In the genomic region with DNA sequence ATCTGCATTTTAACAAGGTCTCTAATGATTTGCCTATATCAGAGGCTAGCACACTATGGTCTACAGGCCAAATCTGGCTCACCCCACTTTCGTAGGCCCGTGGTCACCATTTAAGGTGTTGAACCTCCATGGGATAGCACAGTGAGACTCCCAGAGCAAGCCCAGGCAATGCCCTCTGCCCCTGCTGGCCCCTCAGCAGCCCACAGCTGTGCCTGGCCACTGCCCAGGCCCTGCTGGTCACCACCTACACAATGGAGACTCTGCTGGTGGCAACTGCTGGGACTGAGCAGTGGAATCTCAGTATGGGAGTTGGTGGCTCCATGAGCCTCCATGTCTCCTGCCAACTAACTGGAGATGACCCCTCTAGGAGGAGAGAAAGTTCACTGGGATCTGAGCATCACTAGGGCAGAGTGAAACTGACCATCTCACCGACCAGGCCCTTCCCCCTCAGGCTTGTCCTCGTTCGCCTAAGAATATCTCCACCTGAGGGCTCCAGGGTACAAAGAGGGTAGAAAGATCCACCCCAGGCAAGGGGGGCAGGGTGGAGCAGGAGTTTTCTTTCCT, we compare ENCODE assay signal across 17 cellular contexts. TPM values are rescaled to one million over a fixed set of nuclear protein-coding genes. Genes with fewer than 3 reads are reported as not detected.
DNase-seq lines count a peak whose midpoint lies in the region; ATAC-seq, FAIRE-seq and TF ChIP-seq lines count a peak whose summit lies in the region.
"Had no signal": no experiment of that assay in that cellular context is flagged by ENCODE, and none has a peak within 500 bp of the region (broad histone marks: within the 10 kb centered on the region; RNA-seq: fewer than 3 reads in every experiment).

No MANE protein-coding gene starts in this region.

- H3K27me3 ChIP-seq in H9 (ENCODE audit: insufficient read depth, low read length) = no peaks in the 10 kb centered on the region
- no peaks in the 10 kb centered on the region for H3K27me3 ChIP-seq in H1 (replicated peaks in 1 of 4; ENCODE audit: control insufficient read depth in 3 of 4, extremely low read depth in 1 of 4, insufficient read depth in 3 of 4, low read length in 3 of 4)
- H3K27me3 ChIP-seq in neural progenitor cell = no peaks in the 10 kb centered on the region
- H3K27me3 ChIP-seq in testis = no peaks in the 10 kb centered on the region
- no peaks in the 10 kb centered on the region for H3K27me3 ChIP-seq in ascending aorta
- no peaks in the 10 kb centered on the region for H3K27me3 ChIP-seq in thyroid gland

- peak overlapping the region in 2 of 3 experiments; percentile 9 to 95; a peak in 1 of 7 replicates for H3K27ac Mint-ChIP-seq in H9
- H3K27ac Mint-ChIP-seq in neural progenitor cell = no peak overlapping the region
- H3K27ac Mint-ChIP-seq: CD8-positive, alpha-beta memory T cell had no signal

- no peak overlapping the region for H4K91ac ChIP-seq in H9 (ENCODE audit: insufficient read length, low read depth, low read length)
- H4K91ac ChIP-seq in H1 (replicated peaks; ENCODE audit: insufficient read length, low read length) = peak overlapping the region; percentile 72

- H3K9me3 ChIP-seq in H9 (ENCODE audit: control insufficient read depth, low read depth, low read length) (no peaks in the 10 kb centered on the region), H1 (ENCODE audit: insufficient read depth in 2 of 2, low read depth in 1 of 2, low read length in 1 of 2) (no peaks in the 10 kb centered on the region), neural progenitor cell (ENCODE audit: low read depth) (no peaks in the 10 kb centered on the region), testis (no peaks in the 10 kb centered on the region), ascending aorta (no peaks in the 10 kb centered on the region), thyroid gland (no peaks in the 10 kb centered on the region)
- H3K9me3 ChIP-seq: A549, Caco-2 had no signal

- POLR2A ChIA-PET in H1 (lab: Charles Lee; ENCODE audit: partially characterized antibody) = interaction anchor here (1.9 kb wide), 1 partner anchor 14 kb away, joined by 15 read pairs; a partner anchor contains a TSS

- H3K27ac ChIP-seq in H9 (ENCODE audit: insufficient read length, low read depth, low read length) (no peak overlapping the region), H1 (ENCODE audit: low read depth, low read length) (peak overlapping the region; percentile 19; the same call in 1 of the 2 replicates), neural progenitor cell (no peak overlapping the region), testis (no peak overlapping the region), ascending aorta (no peak overlapping the region), thyroid gland (no peak overlapping the region)
- H3K27ac ChIP-seq: A549 had no signal

- no peak overlapping the region for H3K4me3 Mint-ChIP-seq in H9
- no peak overlapping the region for H3K4me3 Mint-ChIP-seq in neural progenitor cell
- H3K4me3 Mint-ChIP-seq: CD8-positive, alpha-beta memory T cell had no signal

- H3K9me3 Mint-ChIP-seq in H9 (no peaks in the 10 kb centered on the region; a peak in 1 of 5 replicates), neural progenitor cell (no peaks in the 10 kb centered on the region)
- H3K9me3 Mint-ChIP-seq: CD8-positive, alpha-beta memory T cell had no signal

- H2BK5ac ChIP-seq in H9 (ENCODE audit: insufficient read length, low read length) = no peak overlapping the region
- H2BK5ac ChIP-seq in H1 (ENCODE audit: low read depth, low read length) = peak overlapping the region; percentile 57; the same call in 1 of the 2 replicates

- H3K36me3 ChIP-seq in H1 (ENCODE audit: control insufficient read depth in 2 of 4, insufficient read depth in 4 of 4, low read length in 3 of 4) = no peaks in the 10 kb centered on the region
- no peaks in the 10 kb centered on the region for H3K36me3 ChIP-seq in neural progenitor cell
- H3K36me3 ChIP-seq in testis (ENCODE audit: low read depth, missing control alignments) = no peaks in the 10 kb centered on the region
- no peaks in the 10 kb centered on the region for H3K36me3 ChIP-seq in ascending aorta
- no peaks in the 10 kb centered on the region for H3K36me3 ChIP-seq in thyroid gland

- peaks cover 18% of the 10 kb centered on the region for H3K27me3 Mint-ChIP-seq in H9 (ENCODE audit: low read depth)
- H3K27me3 Mint-ChIP-seq in neural progenitor cell (ENCODE audit: insufficient read depth, low read depth) = no peaks in the 10 kb centered on the region

- FAIRE-seq in H1 (lab: Jason Lieb, UNC) = no peak
- FAIRE-seq: A549, GM19239 had no signal

- H2AFZ ChIP-seq in H9 (ENCODE audit: low read length) = no peak overlapping the region
- H2AFZ ChIP-seq in H1 (ENCODE audit: low read length) = no peak overlapping the region
- H2AFZ ChIP-seq in neural progenitor cell (replicated peaks) = peak overlapping the region; percentile 26

- CTCF ChIA-PET in H1 (lab: Charles Lee; ENCODE audit: partially characterized antibody) = interaction anchor here (1.1 to 5.3 kb wide), 3 partner anchors 14 to 330 kb away, joined by 3 to 41 read pairs (median 3); a partner anchor contains a TSS

- no peaks in the 10 kb centered on the region for H4K20me1 ChIP-seq in H9 (ENCODE audit: control insufficient read depth, insufficient read depth, insufficient read length)
- H4K20me1 ChIP-seq in H1 (replicated peaks in 1 of 2; ENCODE audit: control insufficient read depth in 1 of 2, insufficient read depth in 2 of 2, low read length in 2 of 2) = no peaks in the 10 kb centered on the region
- no peaks in the 10 kb centered on the region for H4K20me1 ChIP-seq in neural progenitor cell (ENCODE audit: low read depth)

- H3K18ac ChIP-seq in H9 (ENCODE audit: insufficient read length, low read depth, low read length) (no peak overlapping the region), H1 (ENCODE audit: extremely low read depth, low read length) (peak overlapping the region; percentile 90; the same call in 1 of the 2 replicates)

- intact Hi-C loops in testis (cut with DNase I; ENCODE audit: low total_unique reads) = no loop called here
- intact Hi-C loops in ascending aorta (cut with DNase I) = no loop called here
- intact Hi-C loops in thyroid gland (cut with DNase I) = no loop called here

- H2BK20ac ChIP-seq in H9 (ENCODE audit: low read depth, low read length, poor library complexity, severe bottlenecking) (no peak overlapping the region), H1 (ENCODE audit: low read length) (peak overlapping the region; percentile 83; the same call in 1 of the 2 replicates)

- H4K5ac ChIP-seq in H9 (ENCODE audit: insufficient read length, low read depth, low read length) (no peak overlapping the region), H1 (ENCODE audit: insufficient read length, low read depth, low read length) (peak overlapping the region; percentile 77)

- no peak overlapping the region for H2BK15ac ChIP-seq in H9 (ENCODE audit: low read depth, low read length)
- H2BK15ac ChIP-seq in H1 (ENCODE audit: low read length) = 0 out of 2 replicates have a peak overlapping the region, but pooled peaks have one; percentile 53

- no peak overlapping the region for H3K56ac ChIP-seq in H9 (ENCODE audit: insufficient read length, low read depth, low read length)
- H3K56ac ChIP-seq in H1 (replicated peaks; ENCODE audit: insufficient read length, low read depth, low read length) = no peak overlapping the region

- H3K79me1 ChIP-seq in H9 (ENCODE audit: insufficient read depth, low read depth, low read length, poor library complexity, severe bottlenecking) = no peaks in the 10 kb centered on the region
- H3K79me1 ChIP-seq in H1 (ENCODE audit: low read depth, low read length) = no peaks in the 10 kb centered on the region

- no peak overlapping the region for H3T11ph ChIP-seq in H9 (ENCODE audit: low read length)

- H2BK120ac ChIP-seq in H9 (ENCODE audit: low read depth, low read length, poor library complexity, severe bottlenecking) = no peak overlapping the region
- H2BK120ac ChIP-seq in H1 (replicated peaks; ENCODE audit: low read depth, low read length) = peak overlapping the region; percentile 1

- TF ChIP-seq EP300 in H1 (IDR thresholded peaks at IDR 0.05; ENCODE audit: borderline replicate concordance in 1 of 2, low read depth in 2 of 2, low read length in 2 of 2) = no peak

- no peak overlapping the region for H2BK12ac ChIP-seq in H9 (ENCODE audit: insufficient read length, low read depth, low read length)
- peak overlapping the region; percentile 64; the same call in 1 of the 2 replicates for H2BK12ac ChIP-seq in H1 (ENCODE audit: low read depth, low read length)

- H3K79me2 ChIP-seq in H9 (ENCODE audit: insufficient read depth, low read length) = no peaks in the 10 kb centered on the region
- no peaks in the 10 kb centered on the region for H3K79me2 ChIP-seq in H1 (ENCODE audit: control insufficient read depth in 1 of 2, insufficient read depth in 2 of 2, low read length in 2 of 2)
- H3K79me2 ChIP-seq in neural progenitor cell (ENCODE audit: low read depth) = no peaks in the 10 kb centered on the region

- no peak for ATAC-seq in GM21390 (IDR thresholded peaks at IDR 0.05; ENCODE audit: unreplicated experiment)
- ATAC-seq: A549 had no signal

- H3K4me1 Mint-ChIP-seq in H9 (peaks cover 18 to 19% of the 10 kb centered on the region in 2 experiments), neural progenitor cell (peaks cover 9% of the 10 kb centered on the region)
- H3K4me1 Mint-ChIP-seq: CD8-positive, alpha-beta memory T cell had no signal

- H3K14ac ChIP-seq in H9 (ENCODE audit: insufficient read depth, low read length) (no peak overlapping the region), H1 (ENCODE audit: insufficient read length) (no peak overlapping the region)

- no peak for TF ChIP-seq RAD21 in H1 (IDR thresholded peaks at IDR 0.05 in 1 of 2, conservative IDR thresholded peaks at IDR 0.05 in 1 of 2; ENCODE audit: low read depth in 2 of 2, low read length in 2 of 2)

- H3K4me1 ChIP-seq in H9 (ENCODE audit: insufficient read depth, low read length) = peaks cover 2% of the 10 kb centered on the region; the same call in 1 of the 2 replicates
- peaks cover 2 to 10% (median 4%) of the 10 kb centered on the region in 4 experiments; a peak in 6 of 7 replicates for H3K4me1 ChIP-seq in H1 (replicated peaks in 1 of 4; ENCODE audit: control insufficient read depth in 3 of 4, insufficient read depth in 4 of 4, low read length in 3 of 4)
- H3K4me1 ChIP-seq in neural progenitor cell = peaks cover 12% of the 10 kb centered on the region
- no peaks in the 10 kb centered on the region for H3K4me1 ChIP-seq in testis
- no peaks in the 10 kb centered on the region for H3K4me1 ChIP-seq in ascending aorta
- H3K4me1 ChIP-seq in thyroid gland = no peaks in the 10 kb centered on the region
- H3K4me1 ChIP-seq: A549, Caco-2 had no signal

- H3K23me2 ChIP-seq in H9 (ENCODE audit: insufficient read length, low read depth, low read length, poor library complexity, severe bottlenecking) (no peaks in the 10 kb centered on the region), H1 (ENCODE audit: low read depth, low read length) (no peaks in the 10 kb centered on the region)

- DNase-seq in H9 (no peak), H1 (ENCODE audit: low read depth in 1 of 2, low spot score in 2 of 2) (no peak), neural progenitor cell (ENCODE audit: low spot score) (no peak), testis (no peak), ascending aorta (ENCODE audit: low spot score in 2 of 2) (no peak), thyroid gland (no peak)
- DNase-seq: Caco-2; CD8-positive, alpha-beta memory T cell; DND-41; GF-D8; IMR-90 had no signal

- WGBS in H9 (ENCODE audit: extremely low coverage, insufficient read length, low lambda C conversion rate) = no CpG with 5 or more reads among the region's 5 CpGs
- 85% methylated on average over 5 of the region's 5 CpGs; no CpG with 5 or more reads in 1 of the 2 experiments for WGBS in H1 (ENCODE audit: extremely low coverage in 1 of 2, insufficient coverage in 1 of 2, insufficient read length in 1 of 2, insufficient replicate concordance in 2 of 2, low coverage in 1 of 2, low lambda C conversion rate in 2 of 2, missing lambda C conversion rate in 1 of 2), 2 experiments
- WGBS in testis, 2 donors = 86 to 91% methylated on average over 2 to 5 of the region's 5 CpGs
- WGBS in thyroid gland, 2 donors = 87 to 93% methylated on average over 5 of the region's 5 CpGs

- no peak for TF ChIP-seq POLR2A in H1 (IDR thresholded peaks at IDR 0.05; ENCODE audit: control extremely low read depth in 1 of 2, low read depth in 2 of 2, low read length in 2 of 2)
- TF ChIP-seq POLR2A in testis (IDR thresholded peaks at IDR 0.05) = no peak
- no peak for TF ChIP-seq POLR2A in thyroid gland (IDR thresholded peaks at IDR 0.05)

- peaks cover 12% of the 10 kb centered on the region for H3F3A ChIP-seq in neural progenitor cell (ENCODE audit: low read depth)

- H3K4ac ChIP-seq in H9 (ENCODE audit: low read depth, low read length) = no peak overlapping the region
- H3K4ac ChIP-seq in H1 (replicated peaks; ENCODE audit: insufficient read length, low read depth, low read length) = peak overlapping the region; percentile 70

- H3K9ac ChIP-seq in H9 (ENCODE audit: extremely low read depth, insufficient read length, low read length) (no peak overlapping the region), H1 (replicated peaks in 1 of 4; ENCODE audit: extremely low read depth in 1 of 4, low read depth in 3 of 4, low read length in 3 of 4) (no peak overlapping the region), neural progenitor cell (no peak overlapping the region)

- H3K36me3 Mint-ChIP-seq in H9 (ENCODE audit: insufficient read depth in 1 of 3, low read depth in 3 of 3) (no peaks in the 10 kb centered on the region), neural progenitor cell (no peaks in the 10 kb centered on the region)
- H3K36me3 Mint-ChIP-seq: CD8-positive, alpha-beta memory T cell had no signal

- H4K8ac ChIP-seq in H9 (replicated peaks; ENCODE audit: insufficient read length, low read depth, low read length) (no peak overlapping the region), H1 (ENCODE audit: extremely low read depth, insufficient read depth, low read length) (peak overlapping the region; percentile 75)

- H2AK5ac ChIP-seq in H9 (ENCODE audit: insufficient read length, low read length) = no peak overlapping the region
- no peak overlapping the region for H2AK5ac ChIP-seq in H1 (ENCODE audit: low read depth, low read length)

- H3K4me3 ChIP-seq in H1 (ENCODE audit: extremely low read depth in 1 of 4, insufficient read depth in 2 of 4, low read depth in 3 of 4, low read length in 4 of 4) (peak overlapping the region in 1 of 4 experiments; percentile 18; a peak in 1 of 8 replicates), neural progenitor cell (no peak overlapping the region), testis (no peak overlapping the region), ascending aorta (no peak overlapping the region), thyroid gland (replicated peaks in 1 of 3) (no peak overlapping the region)
- H3K4me3 ChIP-seq: A549 had no signal

- TF ChIP-seq CTCF in H9 (conservative IDR thresholded peaks at IDR 0.05) = no peak
- no peak for TF ChIP-seq CTCF in H1 (IDR thresholded peaks at IDR 0.05; ENCODE audit: control extremely low read depth in 1 of 3, insufficient read depth in 1 of 3, low read depth in 1 of 3, low read length in 3 of 3)
- no peak for TF ChIP-seq CTCF in neural progenitor cell (IDR thresholded peaks at IDR 0.05)
- no peak for TF ChIP-seq CTCF in testis (IDR thresholded peaks at IDR 0.05)
- TF ChIP-seq CTCF in ascending aorta (IDR thresholded peaks at IDR 0.05) = no peak
- no peak for TF ChIP-seq CTCF in thyroid gland (IDR thresholded peaks at IDR 0.05)

- no peak overlapping the region for H3K4me2 ChIP-seq in H9 (ENCODE audit: insufficient read depth, insufficient read length, low read length)
- peak overlapping the region; percentile 28 to 61; a peak in 3 of 4 replicates for H3K4me2 ChIP-seq in H1 (ENCODE audit: insufficient read depth in 1 of 2, low read depth in 2 of 2, low read length in 2 of 2)
- H3K4me2 ChIP-seq in neural progenitor cell = no peak overlapping the region
- H3K4me2 ChIP-seq: A549 had no signal

- H3K23ac ChIP-seq in H9 (ENCODE audit: insufficient read length, low read depth, low read length) (no peak overlapping the region), H1 (ENCODE audit: insufficient read length) (no peak overlapping the region)

RNA-seq across cellular contexts. Expression of a gene that starts 2.3 kb away (rescaled TPM):
- total RNA-seq in H9 (2021) = not detected in 2 replicates
- not detected in 2 replicates for total RNA-seq in H1 (2021; fragmentation: NEBNext Ultra II Directional; extraction: Animal tissue kit (Norgen Biotek cat#: 25700))
- polyA plus RNA-seq in H1 (2011; rRNA removed) = 0.05 TPM in 1 of 2 replicates, not detected in the other
- polyA plus RNA-seq in H1 (2011; cell fraction: cytosol; rRNA removed) = not detected
- not detected for polyA plus RNA-seq in H1 (2011; cell fraction: nucleus; rRNA removed)
- not detected in 4 replicates for polyA plus RNA-seq in H1 (2012, experiment 1 of 2)
- not detected for polyA plus RNA-seq in H1 (2012, experiment 2 of 2)
- not detected for polyA plus RNA-seq in H1 (2013, experiment 1 of 2)
- polyA plus RNA-seq in H1 (2013, experiment 2 of 2) = not detected
- not detected in 2 replicates for polyA minus RNA-seq in H1 (2011; rRNA and poly(A)+ RNA removed)
- polyA minus RNA-seq in H1 (2011; cell fraction: cytosol; rRNA and poly(A)+ RNA removed) = not detected
- polyA minus RNA-seq in H1 (2011; cell fraction: nucleus; rRNA and poly(A)+ RNA removed) = not detected
- not detected in 2 replicates for total RNA-seq in neural progenitor cell (ENCODE audit: low replicate concordance)
- not detected for total RNA-seq in testis
- polyA plus RNA-seq in testis (ENCODE audit: insufficient read depth, low read depth, low replicate concordance) = 0.83 TPM
- total RNA-seq in ascending aorta = not detected
- not detected for total RNA-seq in thyroid gland
- total RNA-seq: Caco-2; CD8-positive, alpha-beta memory T cell; H7; IMR-90 had no signal
- polyA plus RNA-seq: A549; AG04450; BJ; CD8-positive, alpha-beta memory T cell; IMR-90 had no signal

RNA-seq across cellular contexts. Expression of a gene that starts 13.8 kb away (rescaled TPM):
- total RNA-seq in H9 (2021) (1.7 and 1.8 TPM in 2 replicates), neural progenitor cell (ENCODE audit: low replicate concordance) (1.1 and 1.8 TPM in 2 replicates), testis (under 1 TPM; 0.31 to 0.74 TPM), ascending aorta (2.1 TPM), thyroid gland (10 to 100 TPM; 10.0 to 14.3 (median 11.6) TPM)
- total RNA-seq in H1 (2021; fragmentation: NEBNext Ultra II Directional; extraction: Animal tissue kit (Norgen Biotek cat#: 25700)) = 1.5 and 1.9 TPM in 2 replicates
- polyA plus RNA-seq in H1 (2011; rRNA removed) (1.3 and 2.2 TPM in 2 replicates), testis (ENCODE audit: insufficient read depth, low read depth, low replicate concordance) (2.1 TPM)
- polyA plus RNA-seq in H1 (2011; cell fraction: cytosol; rRNA removed) = 2.2 TPM
- 1.0 TPM for polyA plus RNA-seq in H1 (2011; cell fraction: nucleus; rRNA removed)
- polyA plus RNA-seq in H1 (2012, experiment 1 of 2) = 1.9 to 3.2 TPM (median 2.6 TPM) in 4 replicates
- 0.68 TPM for polyA plus RNA-seq in H1 (2012, experiment 2 of 2)
- 3.5 TPM for polyA plus RNA-seq in H1 (2013, experiment 1 of 2)
- 4.2 TPM for polyA plus RNA-seq in H1 (2013, experiment 2 of 2)
- 1.7 and 3.3 TPM in 2 replicates for polyA minus RNA-seq in H1 (2011; rRNA and poly(A)+ RNA removed)
- 2.0 TPM for polyA minus RNA-seq in H1 (2011; cell fraction: cytosol; rRNA and poly(A)+ RNA removed)
- polyA minus RNA-seq in H1 (2011; cell fraction: nucleus; rRNA and poly(A)+ RNA removed) = 1.9 TPM
- total RNA-seq: IMR-90 had no signal
- polyA plus RNA-seq: AG04450; BJ; CD8-positive, alpha-beta memory T cell; IMR-90 had no signal

RNA-seq across cellular contexts. Expression of a gene that starts 44.2 kb away (rescaled TPM):
- total RNA-seq in H9 (2021) (not detected in 2 replicates), neural progenitor cell (ENCODE audit: low replicate concordance) (not detected in 2 replicates), testis (under 1 TPM; 0.63 to 0.93 TPM), ascending aorta (not detected), thyroid gland (not detected)
- not detected in 2 replicates for total RNA-seq in H1 (2021; fragmentation: NEBNext Ultra II Directional; extraction: Animal tissue kit (Norgen Biotek cat#: 25700))
- polyA plus RNA-seq in H1 (2011; rRNA removed) (0.03 and 0.06 TPM in 2 replicates), testis (ENCODE audit: insufficient read depth, low read depth, low replicate concordance) (1.4 TPM)
- 0.04 TPM for polyA plus RNA-seq in H1 (2011; cell fraction: cytosol; rRNA removed)
- polyA plus RNA-seq in H1 (2011; cell fraction: nucleus; rRNA removed) = 0.11 TPM
- polyA plus RNA-seq in H1 (2012, experiment 1 of 2) = not detected in 4 replicates
- polyA plus RNA-seq in H1 (2012, experiment 2 of 2) = not detected
- not detected for polyA plus RNA-seq in H1 (2013, experiment 1 of 2)
- polyA plus RNA-seq in H1 (2013, experiment 2 of 2) = 0.02 TPM
- not detected in 2 replicates for polyA minus RNA-seq in H1 (2011; rRNA and poly(A)+ RNA removed)
- not detected for polyA minus RNA-seq in H1 (2011; cell fraction: cytosol; rRNA and poly(A)+ RNA removed)
- polyA minus RNA-seq in H1 (2011; cell fraction: nucleus; rRNA and poly(A)+ RNA removed) = not detected
- total RNA-seq: CD8-positive, alpha-beta memory T cell; H7; IMR-90 had no signal
- polyA plus RNA-seq: A549; AG04450; BJ; CD8-positive, alpha-beta memory T cell; IMR-90 had no signal

Comparison
In these comparisons a context has a peak if more than half of its experiments do, and no peak if none do; other contexts are left out.
1. H3K4me2 ChIP-seq: peak in H1 (2 of 2); none in H9 (single experiment) and neural progenitor cell (single experiment).